ENCODE assay signal across 16 cellular contexts in genomic region chr9:133592731-133593409, GRCh38. TPM values are rescaled to one million over a fixed set of nuclear protein-coding genes. Genes with fewer than 3 reads are reported as not detected.
A peak's percentile ranks its signal among the peaks of the same experiment; 100 is the strongest.
DNase-seq lines count a peak whose midpoint lies in the region; ATAC-seq and TF ChIP-seq lines count a peak whose summit lies in the region.
"Had no signal": no experiment of that assay in that cellular context is flagged by ENCODE, and none has a peak within 500 bp of the region (broad histone marks: within the 10 kb centered on the region; RNA-seq: fewer than 3 reads in every experiment).

No MANE protein-coding gene starts in this region.

- H3K27ac Mint-ChIP-seq in activated T-cell treated with anti-CD3 and anti-CD28 coated beads, Interleukin-2, amount 50 U/mL, for 24 hours: no peak overlapping the region
- H3K27ac Mint-ChIP-seq: T-helper 2 cell treated with Interferon-gamma antibody and Interleukin-4, amounts not matched to agents 5 μg/mL and 100 μg/mL, for 36 hours had no signal

- peaks cover 13% of the 10 kb centered on the region for H3K9me3 Mint-ChIP-seq in activated T-cell treated with anti-CD3 and anti-CD28 coated beads, Interleukin-2, amount 50 U/mL, for 24 hours

- no peak overlapping the region for H3K4me3 ChIP-seq in NB4 (ENCODE audit: low read depth, low read length)
- H3K4me3 ChIP-seq in cardiac fibroblast (replicated peaks in 1 of 2; ENCODE audit: low read depth in 2 of 2, low read length in 2 of 2): no peak overlapping the region
- H3K4me3 ChIP-seq: ovary had no signal

- no peak for TF ChIP-seq POLR2A in NB4 (IDR thresholded peaks at IDR 0.05; ENCODE audit: extremely low read depth, insufficient read length)

- ATAC-seq in sciatic nerve (peak; percentile 27), HG03159 (IDR thresholded peaks at IDR 0.05; ENCODE audit: unreplicated experiment) (no peak)
- ATAC-seq: Panc1 had no signal

- H3K4me3 Mint-ChIP-seq in activated T-cell treated with anti-CD3 and anti-CD28 coated beads, Interleukin-2, amount 50 U/mL, for 24 hours: no peak overlapping the region
- H3K4me3 Mint-ChIP-seq: T-helper 2 cell treated with Interferon-gamma antibody and Interleukin-4, amounts not matched to agents 5 μg/mL and 100 μg/mL, for 36 hours had no signal

- intact Hi-C loops in sciatic nerve (cut with DNase I): no loop called here

- no peaks in the 10 kb centered on the region for H3K4me1 Mint-ChIP-seq in activated T-cell treated with anti-CD3 and anti-CD28 coated beads, Interleukin-2, amount 50 U/mL, for 24 hours (ENCODE audit: low read depth)

- no peaks in the 10 kb centered on the region for H3K36me3 Mint-ChIP-seq in activated T-cell treated with anti-CD3 and anti-CD28 coated beads, Interleukin-2, amount 50 U/mL, for 24 hours (ENCODE audit: low read depth)

- peak; percentile 28 to 36 for DNase-seq in activated T-cell treated with anti-CD3 and anti-CD28 coated beads, Interleukin-2, amount 50 U/mL, for 48 hours
- no peak for DNase-seq in activated T-cell treated with anti-CD3 and anti-CD28 coated beads, Interleukin-2, amount 50 U/mL, for 24 hours
- DNase-seq in NB4 (ENCODE audit: low read depth) (peak; percentile 23), cardiac fibroblast (ENCODE audit: low read depth in 2 of 2) (peak; percentile 40 to 43), sciatic nerve (ENCODE audit: low spot score) (no peak), GF-D8 (lab: John Stamatoyannopoulos, UW) (no peak), SHP77 (lab: John Stamatoyannopoulos, UW) (no peak)
- DNase-seq: anterior cingulate cortex, Kasumi-1, mammary epithelial cell, NCI-H2171, ovary had no signal

- H3K27me3 Mint-ChIP-seq in activated T-cell treated with anti-CD3 and anti-CD28 coated beads, Interleukin-2, amount 50 U/mL, for 24 hours: peaks cover 9% of the 10 kb centered on the region

- TF ChIP-seq CTCF in NB4 (IDR thresholded peaks at IDR 0.05; ENCODE audit: low read depth, low read length) (no peak), cardiac fibroblast (IDR thresholded peaks at IDR 0.05; ENCODE audit: low read depth, low read length) (peak; percentile 60)

RNA-seq across cellular contexts. Expression of gene FAM163B, which starts 16.3 kb away (rescaled TPM):
- not detected for total RNA-seq in sciatic nerve
- total RNA-seq: mammary epithelial cell, ureter had no signal

RNA-seq across cellular contexts. Expression of gene DBH, which starts 43.3 kb away (rescaled TPM):
- total RNA-seq in sciatic nerve: 0.13 TPM
- total RNA-seq: mammary epithelial cell, ovary, ureter had no signal

RNA-seq across cellular contexts. Expression of gene ADAMTSL2, which starts 58.4 kb away (rescaled TPM):
- total RNA-seq in sciatic nerve: 22.3 TPM

Comparison
In these comparisons a context has a peak if more than half of its experiments do, and no peak if none do; other contexts are left out.
1. DNase-seq: peak in activated T-cell treated with anti-CD3 and anti-CD28 coated beads, Interleukin-2, amount 50 U/mL, for 48 hours (2 of 2), NB4 (single experiment) and cardiac fibroblast (2 of 2); none in activated T-cell treated with anti-CD3 and anti-CD28 coated beads, Interleukin-2, amount 50 U/mL, for 24 hours (single experiment), sciatic nerve (single experiment), GF-D8 (single experiment) and SHP77 (0 of 2).